In the genomic region with DNA sequence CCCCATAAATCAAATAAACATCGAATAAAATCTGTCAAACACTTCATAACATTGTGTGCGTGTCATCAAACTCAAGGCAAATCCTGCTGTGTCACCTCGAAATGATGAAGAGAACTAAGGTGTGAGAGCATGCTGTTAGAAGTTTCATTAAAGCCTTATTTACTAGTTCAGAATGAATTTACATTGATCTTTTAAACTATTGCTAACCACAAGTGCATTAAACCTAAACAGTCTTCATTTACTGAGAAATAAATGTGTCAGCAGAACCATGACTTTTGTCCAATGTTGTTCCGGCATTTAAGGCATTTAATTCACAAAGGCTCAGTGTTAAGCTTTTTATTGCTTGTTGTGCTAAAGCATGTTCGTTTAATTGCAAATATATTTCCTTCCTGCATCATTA, we compare ENCODE assay signal across 1 cellular context.
TF ChIP-seq lines count a peak whose summit lies in the region.

No MANE protein-coding gene starts in this region.

TF ChIP-seq in HEK293, 187 proteins besides CTCF, POLR2A, EP300 and RAD21 (continued from another document and continues in another):
- TF ChIP-seq, protein P1, sequence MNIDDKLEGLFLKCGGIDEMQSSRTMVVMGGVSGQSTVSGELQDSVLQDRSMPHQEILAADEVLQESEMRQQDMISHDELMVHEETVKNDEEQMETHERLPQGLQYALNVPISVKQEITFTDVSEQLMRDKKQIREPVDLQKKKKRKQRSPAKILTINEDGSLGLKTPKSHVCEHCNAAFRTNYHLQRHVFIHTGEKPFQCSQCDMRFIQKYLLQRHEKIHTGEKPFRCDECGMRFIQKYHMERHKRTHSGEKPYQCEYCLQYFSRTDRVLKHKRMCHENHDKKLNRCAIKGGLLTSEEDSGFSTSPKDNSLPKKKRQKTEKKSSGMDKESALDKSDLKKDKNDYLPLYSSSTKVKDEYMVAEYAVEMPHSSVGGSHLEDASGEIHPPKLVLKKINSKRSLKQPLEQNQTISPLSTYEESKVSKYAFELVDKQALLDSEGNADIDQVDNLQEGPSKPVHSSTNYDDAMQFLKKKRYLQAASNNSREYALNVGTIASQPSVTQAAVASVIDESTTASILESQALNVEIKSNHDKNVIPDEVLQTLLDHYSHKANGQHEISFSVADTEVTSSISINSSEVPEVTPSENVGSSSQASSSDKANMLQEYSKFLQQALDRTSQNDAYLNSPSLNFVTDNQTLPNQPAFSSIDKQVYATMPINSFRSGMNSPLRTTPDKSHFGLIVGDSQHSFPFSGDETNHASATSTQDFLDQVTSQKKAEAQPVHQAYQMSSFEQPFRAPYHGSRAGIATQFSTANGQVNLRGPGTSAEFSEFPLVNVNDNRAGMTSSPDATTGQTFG (tag by site-specific recombination; IDR thresholded peaks at IDR 0.05; ENCODE audit: borderline replicate concordance) = 0 out of 2 replicates have a peak, but pooled peaks have one; percentile 66
- TF ChIP-seq ZNF354C (tag by site-specific recombination; IDR thresholded peaks at IDR 0.05; ENCODE audit: borderline replicate concordance, low read depth) = no peak
- 0 out of 2 replicates have a peak, but pooled peaks have one; percentile 6 for TF ChIP-seq ZNF555 (tag by site-specific recombination; conservative IDR thresholded peaks at IDR 0.05)
- no peak for TF ChIP-seq KLF16 (tag by site-specific recombination; IDR thresholded peaks at IDR 0.05)
- no peak for TF ChIP-seq SP3 (tag by site-specific recombination; IDR thresholded peaks at IDR 0.05)
- TF ChIP-seq, protein P2, sequence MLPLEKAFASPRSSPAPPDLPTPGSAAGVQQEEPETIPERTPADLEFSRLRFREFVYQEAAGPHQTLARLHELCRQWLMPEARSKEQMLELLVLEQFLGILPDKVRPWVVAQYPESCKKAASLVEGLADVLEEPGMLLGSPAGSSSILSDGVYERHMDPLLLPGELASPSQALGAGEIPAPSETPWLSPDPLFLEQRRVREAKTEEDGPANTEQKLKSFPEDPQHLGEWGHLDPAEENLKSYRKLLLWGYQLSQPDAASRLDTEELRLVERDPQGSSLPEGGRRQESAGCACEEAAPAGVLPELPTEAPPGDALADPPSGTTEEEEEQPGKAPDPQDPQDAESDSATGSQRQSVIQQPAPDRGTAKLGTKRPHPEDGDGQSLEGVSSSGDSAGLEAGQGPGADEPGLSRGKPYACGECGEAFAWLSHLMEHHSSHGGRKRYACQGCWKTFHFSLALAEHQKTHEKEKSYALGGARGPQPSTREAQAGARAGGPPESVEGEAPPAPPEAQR (tag by site-specific recombination; IDR thresholded peaks at IDR 0.05) = no peak
- TF ChIP-seq ZNF266 (tag by site-specific recombination; IDR thresholded peaks at IDR 0.05; ENCODE audit: low read depth) = no peak
- TF ChIP-seq ZNF23 (tag by site-specific recombination; IDR thresholded peaks at IDR 0.05; ENCODE audit: borderline replicate concordance) = no peak
- TF ChIP-seq, protein P3, sequence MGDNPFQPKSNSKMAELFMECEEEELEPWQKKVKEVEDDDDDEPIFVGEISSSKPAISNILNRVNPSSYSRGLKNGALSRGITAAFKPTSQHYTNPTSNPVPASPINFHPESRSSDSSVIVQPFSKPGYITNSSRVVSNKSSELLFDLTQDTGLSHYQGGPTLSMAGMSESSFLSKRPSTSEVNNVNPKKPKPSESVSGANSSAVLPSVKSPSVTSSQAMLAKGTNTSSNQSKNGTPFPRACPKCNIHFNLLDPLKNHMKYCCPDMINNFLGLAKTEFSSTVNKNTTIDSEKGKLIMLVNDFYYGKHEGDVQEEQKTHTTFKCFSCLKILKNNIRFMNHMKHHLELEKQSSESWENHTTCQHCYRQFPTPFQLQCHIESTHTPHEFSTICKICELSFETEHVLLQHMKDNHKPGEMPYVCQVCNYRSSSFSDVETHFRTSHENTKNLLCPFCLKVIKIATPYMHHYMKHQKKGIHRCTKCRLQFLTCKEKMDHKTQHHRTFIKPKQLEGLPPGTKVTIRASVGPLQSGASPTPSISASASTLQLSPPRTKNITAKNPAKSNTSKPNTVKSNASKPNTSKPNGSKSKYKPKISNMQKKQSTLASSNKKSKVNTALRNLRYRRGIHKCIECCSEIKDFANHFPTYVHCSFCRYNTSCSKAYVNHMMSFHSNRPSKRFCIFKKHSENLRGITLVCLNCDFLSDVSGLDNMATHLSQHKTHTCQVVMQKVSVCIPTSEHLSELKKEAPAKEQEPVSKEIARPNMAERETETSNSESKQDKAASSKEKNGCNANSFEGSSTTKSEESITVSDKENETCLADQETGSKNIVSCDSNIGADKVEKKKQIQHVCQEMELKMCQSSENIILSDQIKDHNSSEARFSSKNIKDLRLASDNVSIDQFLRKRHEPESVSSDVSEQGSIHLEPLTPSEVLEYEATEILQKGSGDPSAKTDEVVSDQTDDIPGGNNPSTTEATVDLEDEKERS (tag by site-specific recombination; IDR thresholded peaks at IDR 0.05) = no peak
- TF ChIP-seq ZNF184 (tag by site-specific recombination; IDR thresholded peaks at IDR 0.05) = no peak; the same call in 1 of the 2 replicates
- no peak for TF ChIP-seq ZNF211 (tag by site-specific recombination; IDR thresholded peaks at IDR 0.05; ENCODE audit: low read depth)
- TF ChIP-seq RBAK (tag by site-specific recombination; IDR thresholded peaks at IDR 0.05) = no peak
- no peak for TF ChIP-seq ZNF624 (tag by site-specific recombination; IDR thresholded peaks at IDR 0.05)
- TF ChIP-seq, protein P4, sequence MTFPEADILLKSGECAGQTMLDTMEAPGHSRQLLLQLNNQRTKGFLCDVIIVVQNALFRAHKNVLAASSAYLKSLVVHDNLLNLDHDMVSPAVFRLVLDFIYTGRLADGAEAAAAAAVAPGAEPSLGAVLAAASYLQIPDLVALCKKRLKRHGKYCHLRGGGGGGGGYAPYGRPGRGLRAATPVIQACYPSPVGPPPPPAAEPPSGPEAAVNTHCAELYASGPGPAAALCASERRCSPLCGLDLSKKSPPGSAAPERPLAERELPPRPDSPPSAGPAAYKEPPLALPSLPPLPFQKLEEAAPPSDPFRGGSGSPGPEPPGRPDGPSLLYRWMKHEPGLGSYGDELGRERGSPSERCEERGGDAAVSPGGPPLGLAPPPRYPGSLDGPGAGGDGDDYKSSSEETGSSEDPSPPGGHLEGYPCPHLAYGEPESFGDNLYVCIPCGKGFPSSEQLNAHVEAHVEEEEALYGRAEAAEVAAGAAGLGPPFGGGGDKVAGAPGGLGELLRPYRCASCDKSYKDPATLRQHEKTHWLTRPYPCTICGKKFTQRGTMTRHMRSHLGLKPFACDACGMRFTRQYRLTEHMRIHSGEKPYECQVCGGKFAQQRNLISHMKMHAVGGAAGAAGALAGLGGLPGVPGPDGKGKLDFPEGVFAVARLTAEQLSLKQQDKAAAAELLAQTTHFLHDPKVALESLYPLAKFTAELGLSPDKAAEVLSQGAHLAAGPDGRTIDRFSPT (tag by site-specific recombination; IDR thresholded peaks at IDR 0.05) = no peak
- no peak for TF ChIP-seq ZNF560 (tag by site-specific recombination; IDR thresholded peaks at IDR 0.05; ENCODE audit: borderline replicate concordance)
- TF ChIP-seq, protein P5, sequence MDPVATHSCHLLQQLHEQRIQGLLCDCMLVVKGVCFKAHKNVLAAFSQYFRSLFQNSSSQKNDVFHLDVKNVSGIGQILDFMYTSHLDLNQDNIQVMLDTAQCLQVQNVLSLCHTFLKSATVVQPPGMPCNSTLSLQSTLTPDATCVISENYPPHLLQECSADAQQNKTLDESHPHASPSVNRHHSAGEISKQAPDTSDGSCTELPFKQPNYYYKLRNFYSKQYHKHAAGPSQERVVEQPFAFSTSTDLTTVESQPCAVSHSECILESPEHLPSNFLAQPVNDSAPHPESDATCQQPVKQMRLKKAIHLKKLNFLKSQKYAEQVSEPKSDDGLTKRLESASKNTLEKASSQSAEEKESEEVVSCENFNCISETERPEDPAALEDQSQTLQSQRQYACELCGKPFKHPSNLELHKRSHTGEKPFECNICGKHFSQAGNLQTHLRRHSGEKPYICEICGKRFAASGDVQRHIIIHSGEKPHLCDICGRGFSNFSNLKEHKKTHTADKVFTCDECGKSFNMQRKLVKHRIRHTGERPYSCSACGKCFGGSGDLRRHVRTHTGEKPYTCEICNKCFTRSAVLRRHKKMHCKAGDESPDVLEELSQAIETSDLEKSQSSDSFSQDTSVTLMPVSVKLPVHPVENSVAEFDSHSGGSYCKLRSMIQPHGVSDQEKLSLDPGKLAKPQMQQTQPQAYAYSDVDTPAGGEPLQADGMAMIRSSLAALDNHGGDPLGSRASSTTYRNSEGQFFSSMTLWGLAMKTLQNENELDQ (tag by site-specific recombination; IDR thresholded peaks at IDR 0.05; ENCODE audit: low read depth) = no peak
- no peak for TF ChIP-seq ZNF221 (tag by site-specific recombination; IDR thresholded peaks at IDR 0.05; ENCODE audit: borderline replicate concordance)
- TF ChIP-seq, protein P6, sequence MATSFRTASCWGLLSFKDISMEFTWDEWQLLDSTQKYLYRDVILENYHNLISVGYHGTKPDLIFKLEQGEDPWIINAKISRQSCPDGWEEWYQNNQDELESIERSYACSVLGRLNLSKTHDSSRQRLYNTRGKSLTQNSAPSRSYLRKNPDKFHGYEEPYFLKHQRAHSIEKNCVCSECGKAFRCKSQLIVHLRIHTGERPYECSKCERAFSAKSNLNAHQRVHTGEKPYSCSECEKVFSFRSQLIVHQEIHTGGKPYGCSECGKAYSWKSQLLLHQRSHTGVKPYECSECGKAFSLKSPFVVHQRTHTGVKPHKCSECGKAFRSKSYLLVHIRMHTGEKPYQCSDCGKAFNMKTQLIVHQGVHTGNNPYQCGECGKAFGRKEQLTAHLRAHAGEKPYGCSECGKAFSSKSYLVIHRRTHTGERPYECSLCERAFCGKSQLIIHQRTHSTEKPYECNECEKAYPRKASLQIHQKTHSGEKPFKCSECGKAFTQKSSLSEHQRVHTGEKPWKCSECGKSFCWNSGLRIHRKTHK (tag by site-specific recombination; IDR thresholded peaks at IDR 0.05) = no peak
- TF ChIP-seq, protein P7, sequence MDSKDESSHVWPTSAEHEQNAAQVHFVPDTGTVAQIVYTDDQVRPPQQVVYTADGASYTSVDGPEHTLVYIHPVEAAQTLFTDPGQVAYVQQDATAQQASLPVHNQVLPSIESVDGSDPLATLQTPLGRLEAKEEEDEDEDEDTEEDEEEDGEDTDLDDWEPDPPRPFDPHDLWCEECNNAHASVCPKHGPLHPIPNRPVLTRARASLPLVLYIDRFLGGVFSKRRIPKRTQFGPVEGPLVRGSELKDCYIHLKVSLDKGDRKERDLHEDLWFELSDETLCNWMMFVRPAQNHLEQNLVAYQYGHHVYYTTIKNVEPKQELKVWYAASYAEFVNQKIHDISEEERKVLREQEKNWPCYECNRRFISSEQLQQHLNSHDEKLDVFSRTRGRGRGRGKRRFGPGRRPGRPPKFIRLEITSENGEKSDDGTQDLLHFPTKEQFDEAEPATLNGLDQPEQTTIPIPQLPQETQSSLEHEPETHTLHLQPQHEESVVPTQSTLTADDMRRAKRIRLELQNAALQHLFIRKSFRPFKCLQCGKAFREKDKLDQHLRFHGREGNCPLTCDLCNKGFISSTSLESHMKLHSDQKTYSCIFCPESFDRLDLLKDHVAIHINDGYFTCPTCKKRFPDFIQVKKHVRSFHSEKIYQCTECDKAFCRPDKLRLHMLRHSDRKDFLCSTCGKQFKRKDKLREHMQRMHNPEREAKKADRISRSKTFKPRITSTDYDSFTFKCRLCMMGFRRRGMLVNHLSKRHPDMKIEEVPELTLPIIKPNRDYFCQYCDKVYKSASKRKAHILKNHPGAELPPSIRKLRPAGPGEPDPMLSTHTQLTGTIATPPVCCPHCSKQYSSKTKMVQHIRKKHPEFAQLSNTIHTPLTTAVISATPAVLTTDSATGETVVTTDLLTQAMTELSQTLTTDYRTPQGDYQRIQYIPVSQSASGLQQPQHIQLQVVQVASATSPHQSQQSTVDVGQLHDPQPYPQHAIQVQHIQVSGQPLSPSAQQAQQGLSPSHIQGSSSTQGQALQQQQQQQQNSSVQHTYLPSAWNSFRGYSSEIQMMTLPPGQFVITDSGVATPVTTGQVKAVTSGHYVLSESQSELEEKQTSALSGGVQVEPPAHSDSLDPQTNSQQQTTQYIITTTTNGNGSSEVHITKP (tag by site-specific recombination; IDR thresholded peaks at IDR 0.05) = no peak
- no peak for TF ChIP-seq ZNF585B (tag by site-specific recombination; IDR thresholded peaks at IDR 0.05)
- TF ChIP-seq ZNF169 (tag by site-specific recombination; IDR thresholded peaks at IDR 0.05) = no peak
- peak; percentile 97 for TF ChIP-seq OSR2 (tag by site-specific recombination; IDR thresholded peaks at IDR 0.05)
- TF ChIP-seq ZNF341 (tag by site-specific recombination; IDR thresholded peaks at IDR 0.05; ENCODE audit: low read depth) = no peak
- TF ChIP-seq, protein P8, sequence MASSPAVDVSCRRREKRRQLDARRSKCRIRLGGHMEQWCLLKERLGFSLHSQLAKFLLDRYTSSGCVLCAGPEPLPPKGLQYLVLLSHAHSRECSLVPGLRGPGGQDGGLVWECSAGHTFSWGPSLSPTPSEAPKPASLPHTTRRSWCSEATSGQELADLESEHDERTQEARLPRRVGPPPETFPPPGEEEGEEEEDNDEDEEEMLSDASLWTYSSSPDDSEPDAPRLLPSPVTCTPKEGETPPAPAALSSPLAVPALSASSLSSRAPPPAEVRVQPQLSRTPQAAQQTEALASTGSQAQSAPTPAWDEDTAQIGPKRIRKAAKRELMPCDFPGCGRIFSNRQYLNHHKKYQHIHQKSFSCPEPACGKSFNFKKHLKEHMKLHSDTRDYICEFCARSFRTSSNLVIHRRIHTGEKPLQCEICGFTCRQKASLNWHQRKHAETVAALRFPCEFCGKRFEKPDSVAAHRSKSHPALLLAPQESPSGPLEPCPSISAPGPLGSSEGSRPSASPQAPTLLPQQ (tag by site-specific recombination; IDR thresholded peaks at IDR 0.05) = peak; percentile 29; the same call in 1 of the 2 replicates
- 0 out of 2 replicates have a peak, but pooled peaks have one; percentile 46 for TF ChIP-seq WT1 (tag by site-specific recombination; IDR thresholded peaks at IDR 0.05)
- TF ChIP-seq, protein P9, sequence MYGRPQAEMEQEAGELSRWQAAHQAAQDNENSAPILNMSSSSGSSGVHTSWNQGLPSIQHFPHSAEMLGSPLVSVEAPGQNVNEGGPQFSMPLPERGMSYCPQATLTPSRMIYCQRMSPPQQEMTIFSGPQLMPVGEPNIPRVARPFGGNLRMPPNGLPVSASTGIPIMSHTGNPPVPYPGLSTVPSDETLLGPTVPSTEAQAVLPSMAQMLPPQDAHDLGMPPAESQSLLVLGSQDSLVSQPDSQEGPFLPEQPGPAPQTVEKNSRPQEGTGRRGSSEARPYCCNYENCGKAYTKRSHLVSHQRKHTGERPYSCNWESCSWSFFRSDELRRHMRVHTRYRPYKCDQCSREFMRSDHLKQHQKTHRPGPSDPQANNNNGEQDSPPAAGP (tag by site-specific recombination; IDR thresholded peaks at IDR 0.05) = no peak
- peak; percentile 85 for TF ChIP-seq KLF10 (tag by site-specific recombination; IDR thresholded peaks at IDR 0.05)
- TF ChIP-seq ZSCAN16 (tag by site-specific recombination; IDR thresholded peaks at IDR 0.05) = no peak
- peak; percentile 87 for TF ChIP-seq ZNF843 (tag by site-specific recombination; IDR thresholded peaks at IDR 0.05)
- no peak for TF ChIP-seq ZNF837 (tag by site-specific recombination; IDR thresholded peaks at IDR 0.05)
- peak; percentile 32; the same call in 1 of the 2 replicates for TF ChIP-seq ZNF10 (tag by site-specific recombination; IDR thresholded peaks at IDR 0.05)
- TF ChIP-seq ZBTB7A (tag by site-specific recombination; IDR thresholded peaks at IDR 0.05; ENCODE audit: low read depth) = no peak; the same call in 1 of the 2 replicates
- no peak for TF ChIP-seq ZNF157 (tag by site-specific recombination; IDR thresholded peaks at IDR 0.05)
- TF ChIP-seq, protein P10, sequence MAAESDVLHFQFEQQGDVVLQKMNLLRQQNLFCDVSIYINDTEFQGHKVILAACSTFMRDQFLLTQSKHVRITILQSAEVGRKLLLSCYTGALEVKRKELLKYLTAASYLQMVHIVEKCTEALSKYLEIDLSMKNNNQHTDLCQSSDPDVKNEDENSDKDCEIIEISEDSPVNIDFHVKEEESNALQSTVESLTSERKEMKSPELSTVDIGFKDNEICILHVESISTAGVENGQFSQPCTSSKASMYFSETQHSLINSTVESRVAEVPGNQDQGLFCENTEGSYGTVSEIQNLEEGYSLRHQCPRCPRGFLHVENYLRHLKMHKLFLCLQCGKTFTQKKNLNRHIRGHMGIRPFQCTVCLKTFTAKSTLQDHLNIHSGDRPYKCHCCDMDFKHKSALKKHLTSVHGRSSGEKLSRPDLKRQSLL (tag by site-specific recombination; IDR thresholded peaks at IDR 0.05) = no peak
